In genomic region chr7:82805527-82805960, GRCh38 we compare ENCODE assay signal across 9 cellular contexts.
A peak's percentile ranks its signal among the peaks of the same experiment; 100 is the strongest.
DNase-seq lines count a peak whose midpoint lies in the region; ATAC-seq, FAIRE-seq and TF ChIP-seq lines count a peak whose summit lies in the region.
"Had no signal": no experiment of that assay in that cellular context is flagged by ENCODE, and none has a peak within 500 bp of the region (broad histone marks: within the 10 kb centered on the region; RNA-seq: fewer than 3 reads in every experiment).

No MANE protein-coding gene starts in this region.

- H3K4me3 Mint-ChIP-seq in activated T-helper 17 cell treated with anti-CD3 and anti-CD28 coated beads, Interleukin-2, amount 50 U/mL, for 72 hours: no peak overlapping the region
- H3K4me3 Mint-ChIP-seq in type B pancreatic cell: no peak overlapping the region

- no peaks in the 10 kb centered on the region for H3K27me3 ChIP-seq in HUES64 (ENCODE audit: insufficient read depth, low read length)

- no peaks in the 10 kb centered on the region for H3K27me3 Mint-ChIP-seq in activated T-helper 17 cell treated with anti-CD3 and anti-CD28 coated beads, Interleukin-2, amount 50 U/mL, for 72 hours
- H3K27me3 Mint-ChIP-seq in type B pancreatic cell: no peaks in the 10 kb centered on the region

- peak; percentile 58 for DNase-seq in AG08396 (ENCODE audit: low spot score)
- peak; percentile 21 for DNase-seq in SKM-1 (lab: John Stamatoyannopoulos, UW; ENCODE audit: unreplicated experiment)
- peak; percentile 65 for DNase-seq in glomerular endothelial cell (ENCODE audit: extremely low read depth, low read depth, low spot score)
- DNase-seq in type B pancreatic cell (ENCODE audit: extremely low spot score, unreplicated experiment): no peak
- DNase-seq in kidney: no peak
- DNase-seq: activated effector memory CD4-positive, alpha-beta T cell treated with anti-CD3 and anti-CD28 coated beads, Interleukin-2, amount 50 U/mL, for 16 hours had no signal

- H3K4me1 ChIP-seq in HUES64 (ENCODE audit: insufficient read depth, low read length): peaks cover 39% of the 10 kb centered on the region
- H3K4me1 ChIP-seq in kidney (ENCODE audit: control insufficient read depth in 1 of 2, insufficient read depth in 1 of 2, low read depth in 1 of 2, low read length in 2 of 2): no peaks in the 10 kb centered on the region

- H3K4me1 Mint-ChIP-seq in activated T-helper 17 cell treated with anti-CD3 and anti-CD28 coated beads, Interleukin-2, amount 50 U/mL, for 72 hours: no peaks in the 10 kb centered on the region
- peaks cover 2% of the 10 kb centered on the region for H3K4me1 Mint-ChIP-seq in type B pancreatic cell (ENCODE audit: unreplicated experiment)

- H3K4me3 ChIP-seq in HUES64 (ENCODE audit: low read length): no peak overlapping the region
- H3K4me3 ChIP-seq in kidney (ENCODE audit: low read length in 2 of 2): no peak overlapping the region

- TF ChIP-seq CTCF in type B pancreatic cell (conservative IDR thresholded peaks at IDR 0.05): no peak
- TF ChIP-seq CTCF in kidney (IDR thresholded peaks at IDR 0.05; ENCODE audit: borderline replicate concordance, extremely low read depth, insufficient read depth): no peak

- no peak for ATAC-seq in activated T-helper 17 cell treated with anti-CD3 and anti-CD28 coated beads, Interleukin-2, amount 50 U/mL, for 72 hours (replicated peaks)
- ATAC-seq in HG03108 (IDR thresholded peaks at IDR 0.05; ENCODE audit: unreplicated experiment): no peak

- intact Hi-C loops in kidney (cut with DNase I): no loop called here

- FAIRE-seq in kidney (lab: Jason Lieb, UNC): no peak

- H3K27ac ChIP-seq in HUES64 (ENCODE audit: low read depth, low read length) (peak overlapping the region; percentile 42; the same call in 1 of the 2 replicates), kidney (ENCODE audit: low read depth in 2 of 2, low read length in 2 of 2) (no peak overlapping the region)

- H3K9me3 Mint-ChIP-seq in activated T-helper 17 cell treated with anti-CD3 and anti-CD28 coated beads, Interleukin-2, amount 50 U/mL, for 72 hours: no peaks in the 10 kb centered on the region
- no peaks in the 10 kb centered on the region for H3K9me3 Mint-ChIP-seq in type B pancreatic cell

- H3K9ac ChIP-seq in HUES64 (ENCODE audit: low read depth, low read length) (peak overlapping the region; percentile 34; the same call in 1 of the 2 replicates), kidney (ENCODE audit: low read length in 2 of 2) (no peak overlapping the region)

- H3K27ac Mint-ChIP-seq in activated T-helper 17 cell treated with anti-CD3 and anti-CD28 coated beads, Interleukin-2, amount 50 U/mL, for 72 hours: no peak overlapping the region
- no peak overlapping the region for H3K27ac Mint-ChIP-seq in type B pancreatic cell

- H3K36me3 ChIP-seq in HUES64 (ENCODE audit: insufficient read depth, low read length) (no peaks in the 10 kb centered on the region), kidney (ENCODE audit: control insufficient read depth in 1 of 2, insufficient read depth in 2 of 2, low read length in 2 of 2) (no peaks in the 10 kb centered on the region)

- H3K9me3 ChIP-seq in HUES64 (ENCODE audit: insufficient read depth, low read depth, low read length) (no peaks in the 10 kb centered on the region), kidney (ENCODE audit: control insufficient read depth in 1 of 2, low read length in 2 of 2) (no peaks in the 10 kb centered on the region)

- 54% methylated on average over 5 of the region's 5 CpGs for WGBS in HUES64

- no peaks in the 10 kb centered on the region for H3K36me3 Mint-ChIP-seq in activated T-helper 17 cell treated with anti-CD3 and anti-CD28 coated beads, Interleukin-2, amount 50 U/mL, for 72 hours (ENCODE audit: low read depth)
- H3K36me3 Mint-ChIP-seq in type B pancreatic cell: no peaks in the 10 kb centered on the region

Comparison
In these comparisons a context has a peak if more than half of its experiments do, and no peak if none do; other contexts are left out.
1. DNase-seq: peak in AG08396 (single experiment), SKM-1 (single experiment) and glomerular endothelial cell (single experiment); none in type B pancreatic cell (single experiment) and kidney (single experiment).